ENCODE assay signal across 14 cellular contexts in genomic region chr1:6357243-6357929, GRCh38.
DNase-seq lines count a peak whose midpoint lies in the region; ATAC-seq and TF ChIP-seq lines count a peak whose summit lies in the region.
"Had no signal": no experiment of that assay in that cellular context is flagged by ENCODE, and none has a peak within 500 bp of the region (broad histone marks: within the 10 kb centered on the region; RNA-seq: fewer than 3 reads in every experiment).

No MANE protein-coding gene starts in this region.

- H3K9me3 Mint-ChIP-seq in effector memory CD8-positive, alpha-beta T cell = no peaks in the 10 kb centered on the region

- no peaks in the 10 kb centered on the region for H3K27me3 ChIP-seq in KMS-11 (ENCODE audit: insufficient read depth, low read depth)

- no peak overlapping the region for H3K27ac ChIP-seq in KMS-11
- H3K27ac ChIP-seq in substantia nigra (ENCODE audit: low read depth, low read length, poor library complexity, severe bottlenecking) = no peak overlapping the region
- H3K27ac ChIP-seq: prostate gland, SK-N-MC had no signal

- peaks cover under 1% of the 10 kb centered on the region; the same call in 1 of the 2 replicates for H4K20me1 ChIP-seq in KMS-11 (ENCODE audit: insufficient read depth)

- H3K4me3 ChIP-seq in KMS-11 (IDR thresholded peaks at IDR 0.05; ENCODE audit: insufficient read depth, low read depth, low read length) (no peak overlapping the region), retinal pigment epithelial cell (ENCODE audit: low read length) (no peak overlapping the region)
- H3K4me3 ChIP-seq: prostate gland, SK-N-MC had no signal

- H3K4me3 Mint-ChIP-seq in effector memory CD8-positive, alpha-beta T cell = peak overlapping the region in 1 of 2 donors; percentile 89

- no peak overlapping the region for H3K4me2 ChIP-seq in KMS-11

- no peaks in the 10 kb centered on the region for H3K36me3 ChIP-seq in KMS-11 (ENCODE audit: insufficient read depth)
- H3K36me3 ChIP-seq: prostate gland had no signal

- no peaks in the 10 kb centered on the region for H3K27me3 Mint-ChIP-seq in effector memory CD8-positive, alpha-beta T cell

- H3K9ac ChIP-seq in KMS-11 = no peak overlapping the region

- peaks cover 18% of the 10 kb centered on the region for H3K36me3 Mint-ChIP-seq in effector memory CD8-positive, alpha-beta T cell (ENCODE audit: insufficient read depth)

- H3K79me2 ChIP-seq in KMS-11 (ENCODE audit: insufficient read depth, low read depth) = peaks cover 3% of the 10 kb centered on the region; the same call in 1 of the 2 replicates

- no peak overlapping the region for H2AFZ ChIP-seq in KMS-11 (ENCODE audit: low read depth)

- peak overlapping the region; percentile 98 to 99 for H3K27ac Mint-ChIP-seq in effector memory CD8-positive, alpha-beta T cell

- DNase-seq in DMS53 (lab: John Stamatoyannopoulos, UW) = peak; percentile 24
- DNase-seq in DMS53 treated with DMSO at 0.1 percent for 48 hours (lab: John Stamatoyannopoulos, UW; ENCODE audit: unreplicated experiment) = no peak
- no peak for DNase-seq in effector memory CD8-positive, alpha-beta T cell
- DNase-seq in retinal pigment epithelial cell (ENCODE audit: low read depth) = no peak
- DNase-seq in hippocampal formation (lab: John Stamatoyannopoulos, UW) = no peak
- no peak for DNase-seq in putamen (ENCODE audit: low spot score)
- DNase-seq in substantia nigra (lab: John Stamatoyannopoulos, UW) = no peak
- DNase-seq: 8988T, amygdala, left ventricle myocardium superior, NCI-H2171 treated with DMSO at 0.1 percent for 48 hours had no signal

- H3K4me1 Mint-ChIP-seq in effector memory CD8-positive, alpha-beta T cell (ENCODE audit: low read depth in 2 of 2) = peaks cover 24 to 27% of the 10 kb centered on the region in 2 donors

- peaks cover 32% of the 10 kb centered on the region for H3K4me1 ChIP-seq in KMS-11 (ENCODE audit: low read depth, poor library complexity, severe bottlenecking)

- TF ChIP-seq CTCF in KMS-11 (conservative IDR thresholded peaks at IDR 0.05; ENCODE audit: low read depth, low read length) = 0 out of 2 replicates have a peak, but pooled peaks have one; percentile 17
- TF ChIP-seq CTCF in retinal pigment epithelial cell (conservative IDR thresholded peaks at IDR 0.05; ENCODE audit: low read depth, low read length) = peak; percentile 28

- ATAC-seq in effector memory CD8-positive, alpha-beta T cell (replicated peaks) = no peak
- ATAC-seq: left ventricle myocardium superior had no signal
